23 cellular contexts compared by ENCODE assay signal in the genomic region with DNA sequence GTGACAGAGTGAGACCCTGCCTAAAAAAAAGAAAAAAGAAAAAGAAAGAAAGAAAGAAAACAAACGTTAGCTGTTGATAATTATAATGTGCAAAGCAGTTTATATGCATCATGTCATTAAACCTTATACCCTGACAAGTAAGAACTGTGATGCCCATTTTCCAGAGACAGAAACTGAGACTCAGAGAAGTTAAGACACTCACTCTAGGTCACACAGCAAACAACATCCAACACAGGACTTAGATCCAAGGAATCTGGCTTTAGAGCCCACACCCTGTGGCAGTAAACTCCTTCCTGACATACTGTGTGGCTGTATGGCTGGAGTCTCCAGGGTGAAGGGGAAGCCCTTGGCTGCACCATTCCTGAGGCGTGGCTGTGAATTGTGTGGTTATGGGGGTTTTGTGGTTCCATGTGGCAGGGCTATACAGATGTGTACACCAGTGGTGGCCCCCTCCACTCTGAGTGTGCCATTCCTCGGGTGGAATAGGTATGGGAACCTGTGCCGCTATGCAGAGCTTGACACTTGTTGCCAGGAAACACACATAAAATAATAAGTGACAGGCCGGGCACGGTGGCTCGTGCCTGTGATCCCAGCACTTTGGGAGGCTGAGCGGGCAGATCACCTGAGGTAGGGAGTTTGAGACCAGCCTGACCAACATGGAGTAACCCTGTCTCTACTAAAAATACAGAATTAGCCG. TPM values are rescaled to one million over a fixed set of nuclear protein-coding genes. Genes with fewer than 3 reads are reported as not detected.
DNase-seq lines count a peak whose midpoint lies in the region; ATAC-seq, FAIRE-seq and TF ChIP-seq lines count a peak whose summit lies in the region.
"Had no signal": no experiment of that assay in that cellular context is flagged by ENCODE, and none has a peak within 500 bp of the region (broad histone marks: within the 10 kb centered on the region; RNA-seq: fewer than 3 reads in every experiment).

No MANE protein-coding gene starts in this region.

- no peak for TF ChIP-seq POLR2A in thyroid gland (IDR thresholded peaks at IDR 0.05)

- no peak overlapping the region for H3K27ac ChIP-seq in thyroid gland
- H3K27ac ChIP-seq: 22Rv1, SJSA1 had no signal

- DNase-seq in Right ventricle myocardium inferior (ENCODE audit: missing footprints) (peak; percentile 35), Right ventricle myocardium superior (no peak), bronchial epithelial cell (ENCODE audit: low read depth) (no peak), NCI-H226 (no peak), thyroid gland (no peak)
- DNase-seq: Caco-2; CD4-positive, alpha-beta memory T cell; DMS 273 treated with DMSO at 0.1 percent for 48 hours; DMS79 treated with DMSO at 0.1 percent for 48 hours; H9; IMR-90; NCI-H1105 treated with DMSO at 0.1 percent for 48 hours; NCI-H2029 treated with DMSO at 0.1 percent for 48 hours; NCI-H345; NCI-H524; NCI-H774; NK-92 treated with Interleukin-12 subunit alpha and Interleukin-12 subunit beta, amount 100 ng/mL, for 24 hours had no signal

- H3K36me3 ChIP-seq in bronchial epithelial cell (ENCODE audit: control insufficient read depth, insufficient read depth, low read length), result peaks cover 17% of the 10 kb centered on the region
- H3K36me3 ChIP-seq in thyroid gland, result no peaks in the 10 kb centered on the region
- H3K36me3 ChIP-seq: BLaER1 treated with 17β-estradiol and CSF1 and Interleukin-3, amounts not matched to agents 10 nM and 100 nM had no signal

- peak; percentile 28 for FAIRE-seq in bronchial epithelial cell (lab: Jason Lieb, UNC)
- FAIRE-seq: HTR-8/SVneo had no signal

- H3K4me3 ChIP-seq in bronchial epithelial cell (ENCODE audit: low read depth, low read length), result no peak overlapping the region
- no peak overlapping the region for H3K4me3 ChIP-seq in thyroid gland (replicated peaks in 1 of 3)
- H3K4me3 ChIP-seq: BLaER1 treated with 17β-estradiol and CSF1 and Interleukin-3, amounts not matched to agents 10 nM and 100 nM; SJSA1 had no signal

- ATAC-seq in Right ventricle myocardium inferior (no peak), Right ventricle myocardium superior (ENCODE audit: poor library complexity) (no peak), HG03095 (IDR thresholded peaks at IDR 0.05; ENCODE audit: unreplicated experiment) (no peak)
- ATAC-seq: Panc1 had no signal

- H3K4me1 ChIP-seq in thyroid gland, result no peaks in the 10 kb centered on the region
- H3K4me1 ChIP-seq: Caco-2 had no signal

- H3K27me3 ChIP-seq in bronchial epithelial cell (ENCODE audit: control insufficient read depth, insufficient read depth, low read length), result no peaks in the 10 kb centered on the region
- H3K27me3 ChIP-seq in thyroid gland, result no peaks in the 10 kb centered on the region
- H3K27me3 ChIP-seq: BLaER1 treated with 17β-estradiol and CSF1 and Interleukin-3, amounts not matched to agents 10 nM and 100 nM; SJSA1 had no signal

- TF ChIP-seq CTCF in bronchial epithelial cell (IDR thresholded peaks at IDR 0.05; ENCODE audit: insufficient read depth, low read length, severe bottlenecking) (no peak), thyroid gland (IDR thresholded peaks at IDR 0.05) (no peak)

- intact Hi-C loops in Right ventricle myocardium inferior (cut with DNase I) (no loop called here), Right ventricle myocardium superior (cut with DNase I) (no loop called here), thyroid gland (cut with DNase I) (no loop called here)

- no peaks in the 10 kb centered on the region for H3K9me3 ChIP-seq in thyroid gland
- H3K9me3 ChIP-seq: BLaER1 treated with 17β-estradiol and CSF1 and Interleukin-3, amounts not matched to agents 10 nM and 100 nM; Caco-2; SJSA1 had no signal

- WGBS in thyroid gland, 2 donors, result 82 to 91% methylated on average over 9 of the region's 9 CpGs

RNA-seq across cellular contexts. Expression of gene AXL, which starts 15.6 kb away (rescaled TPM):
- 19.8 TPM for total RNA-seq in Right ventricle myocardium inferior
- 18.0 TPM for total RNA-seq in Right ventricle myocardium superior
- total RNA-seq in bronchial epithelial cell, result 19.5 and 23.7 TPM in 2 replicates
- 10 to 100 TPM; 17.5 to 61.3 (median 35.4) TPM for total RNA-seq in thyroid gland

RNA-seq across cellular contexts. Expression of gene HNRNPUL1, which starts 29.5 kb away (rescaled TPM):
- total RNA-seq in Right ventricle myocardium inferior (110 TPM), Right ventricle myocardium superior (114 TPM), bronchial epithelial cell (41.9 and 43.5 TPM in 2 replicates), thyroid gland (100 to 1,000 TPM; 129 to 180 (median 150) TPM)

RNA-seq across cellular contexts. Expression of gene CYP2S1, which starts 41.6 kb away (rescaled TPM):
- 0.73 TPM for total RNA-seq in Right ventricle myocardium inferior
- total RNA-seq in Right ventricle myocardium superior, result 0.56 TPM
- total RNA-seq in bronchial epithelial cell, result 13.3 and 23.4 TPM in 2 replicates
- 1 to 10 TPM in 3 of 4 donors, not detected in 1; 1.0 to 2.3 (median 1.0) TPM for total RNA-seq in thyroid gland
- total RNA-seq: SJSA1 had no signal
